1 cellular context compared by ENCODE assay signal in the genomic region with DNA sequence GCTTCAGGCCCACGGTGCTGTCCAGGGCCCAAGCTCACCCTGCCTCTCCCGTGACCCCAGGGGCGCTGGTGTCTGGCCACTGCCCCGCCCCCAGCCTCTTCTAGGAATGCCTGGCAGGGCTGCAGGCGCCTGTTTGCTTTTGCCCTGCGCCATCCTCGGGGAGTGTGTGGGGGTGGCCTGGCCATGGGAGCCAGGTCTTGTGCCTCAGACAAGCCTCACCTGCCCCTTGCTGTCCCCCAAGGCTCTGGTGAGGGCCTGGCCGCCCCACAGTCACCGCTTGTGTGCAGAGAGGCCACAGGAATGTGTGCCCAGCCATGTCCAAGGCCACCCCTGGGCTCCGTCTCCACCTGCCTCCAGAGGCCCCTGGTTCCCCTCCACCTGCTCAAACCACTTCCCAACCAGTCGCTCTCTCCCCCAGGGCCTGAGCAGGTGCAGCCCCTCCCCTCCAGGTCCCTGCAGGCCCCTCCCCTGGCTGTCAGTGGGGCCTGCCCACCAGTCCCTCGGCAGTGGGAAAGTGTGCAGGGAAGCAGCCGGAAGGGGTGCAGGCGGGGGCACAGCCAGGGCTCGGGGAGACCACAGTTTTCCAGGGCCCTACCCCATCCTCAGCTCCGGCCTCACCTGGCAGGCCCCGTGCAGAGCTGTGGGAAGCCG.
TF ChIP-seq lines count a peak whose summit lies in the region.

No MANE protein-coding gene starts in this region.

TF ChIP-seq in HCT116, 20 proteins besides CTCF, POLR2A, EP300 and RAD21 (continued from another document):
- TF ChIP-seq REST (IDR thresholded peaks at IDR 0.05; ENCODE audit: low read depth): no peak
- TF ChIP-seq SIN3A (IDR thresholded peaks at IDR 0.05; ENCODE audit: low read depth): no peak
- no peak for TF ChIP-seq ZBTB33 (IDR thresholded peaks at IDR 0.05; ENCODE audit: extremely low read depth, insufficient replicate concordance, low read length)
- TF ChIP-seq ZNF274 (IDR thresholded peaks at IDR 0.05; ENCODE audit: low read depth, low read length): no peak
- TF ChIP-seq, protein P1, sequence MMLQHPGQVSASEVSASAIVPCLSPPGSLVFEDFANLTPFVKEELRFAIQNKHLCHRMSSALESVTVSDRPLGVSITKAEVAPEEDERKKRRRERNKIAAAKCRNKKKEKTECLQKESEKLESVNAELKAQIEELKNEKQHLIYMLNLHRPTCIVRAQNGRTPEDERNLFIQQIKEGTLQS (IDR thresholded peaks at IDR 0.05): no peak
- TF ChIP-seq EZH2 (IDR thresholded peaks at IDR 0.05): no peak
- TF ChIP-seq TCF7L2 (IDR thresholded peaks at IDR 0.05; ENCODE audit: borderline replicate concordance, extremely low read depth, insufficient read depth, insufficient read length): no peak
- no peak for TF ChIP-seq YY1 (IDR thresholded peaks at IDR 0.05; ENCODE audit: extremely low read depth, insufficient replicate concordance, low read depth, low read length)
- TF ChIP-seq JUND (IDR thresholded peaks at IDR 0.05): no peak
- no peak for TF ChIP-seq FOSL1 (IDR thresholded peaks at IDR 0.05; ENCODE audit: low read depth)
- no peak for TF ChIP-seq EZH2phosphoT487 (IDR thresholded peaks at IDR 0.05; ENCODE audit: borderline replicate concordance)
- TF ChIP-seq CEBPB (IDR thresholded peaks at IDR 0.05; ENCODE audit: low read depth): no peak
- no peak for TF ChIP-seq POLR2AphosphoS5 (IDR thresholded peaks at IDR 0.05; ENCODE audit: low read depth, low read length)
- TF ChIP-seq ZFX (IDR thresholded peaks at IDR 0.05): no peak
- no peak for TF ChIP-seq CBX3 (IDR thresholded peaks at IDR 0.05; ENCODE audit: low read depth)
- TF ChIP-seq SP1 (IDR thresholded peaks at IDR 0.05; ENCODE audit: low read depth): no peak
